ENCODE assay signal across 13 cellular contexts in genomic region chr16:3949946-3950342, GRCh38.
DNase-seq lines count a peak whose midpoint lies in the region; ATAC-seq and TF ChIP-seq lines count a peak whose summit lies in the region.
"Had no signal": no experiment of that assay in that cellular context is flagged by ENCODE, and none has a peak within 500 bp of the region (broad histone marks: within the 10 kb centered on the region; RNA-seq: fewer than 3 reads in every experiment).

No MANE protein-coding gene starts in this region.

- intact Hi-C loops in colonic mucosa (cut with DNase I) (no loop called here), upper lobe of right lung (cut with DNase I) (no loop called here)

- H3K9ac ChIP-seq in colonic mucosa (ENCODE audit: low read depth in 2 of 2, low read length in 2 of 2), result peak overlapping the region in 1 of 2 donors; percentile 4
- no peak overlapping the region for H3K9ac ChIP-seq in neuronal stem cell (ENCODE audit: low read depth, low read length, poor library complexity)

- H3K4me3 ChIP-seq in colonic mucosa, result no peak overlapping the region
- H3K4me3 ChIP-seq in neuronal stem cell (ENCODE audit: low read length in 2 of 2), result no peak overlapping the region
- peak overlapping the region; percentile 38 for H3K4me3 ChIP-seq in upper lobe of right lung

- no peak overlapping the region for H3K4ac ChIP-seq in neuronal stem cell (ENCODE audit: low read length)

- DNase-seq in activated naive CD4-positive, alpha-beta T cell treated with anti-CD3 and anti-CD28 coated beads, Interleukin-2, amount 50 U/mL, for 72 hours (ENCODE audit: low spot score in 2 of 2), result no peak
- no peak for DNase-seq in activated naive CD4-positive, alpha-beta T cell treated with anti-CD3 and anti-CD28 coated beads, Interleukin-2, amount 50 U/mL, for 16 hours
- DNase-seq in colonic mucosa (no peak), neuronal stem cell (ENCODE audit: low spot score) (no peak), upper lobe of right lung (peak; percentile 62), kidney glomerular epithelial cell (lab: John Stamatoyannopoulos, UW) (no peak), GF-D8 (lab: John Stamatoyannopoulos, UW) (no peak), OCI-M2 (lab: John Stamatoyannopoulos, UW; ENCODE audit: unreplicated experiment) (no peak)
- DNase-seq: 8988T; activated CD4-positive, alpha-beta T cell treated with anti-CD3 and anti-CD28 coated beads, Interleukin-2, amount 10 ng/mL, durations not matched to agents 24 days and 14 days; MM.1S; NCI-H510A treated with DMSO at 0.1 percent for 48 hours; stimulated activated CD4-positive, alpha-beta T cell treated with anti-CD3 and anti-CD28 coated beads, Interleukin-12 subunit alpha, Interleukin-12 subunit beta, amount 100 ng/mL, for 4 hours had no signal

- no peak overlapping the region for H3K18ac ChIP-seq in neuronal stem cell (ENCODE audit: low read length)

- H3K9me3 ChIP-seq in colonic mucosa (no peaks in the 10 kb centered on the region), neuronal stem cell (replicated peaks in 1 of 2; ENCODE audit: control insufficient read depth in 2 of 2, insufficient read depth in 1 of 2, low read depth in 1 of 2, low read length in 2 of 2) (no peaks in the 10 kb centered on the region), upper lobe of right lung (no peaks in the 10 kb centered on the region)

- H3K27me3 ChIP-seq in colonic mucosa (no peaks in the 10 kb centered on the region), neuronal stem cell (ENCODE audit: control insufficient read depth in 3 of 3, insufficient read depth in 3 of 3, low read depth in 1 of 3, low read length in 3 of 3) (peaks cover 0 to 3% (median 0%) of the 10 kb centered on the region in 3 experiments), upper lobe of right lung (no peaks in the 10 kb centered on the region)

- no peak overlapping the region for H2BK5ac ChIP-seq in neuronal stem cell (ENCODE audit: low read length)

- no peak overlapping the region for H2BK15ac ChIP-seq in neuronal stem cell (ENCODE audit: low read length)

- no peak overlapping the region for H2BK120ac ChIP-seq in neuronal stem cell (ENCODE audit: low read depth, low read length)

- H3K36me3 ChIP-seq in colonic mucosa (no peaks in the 10 kb centered on the region), neuronal stem cell (replicated peaks in 1 of 2; ENCODE audit: control insufficient read depth in 2 of 2, insufficient read depth in 2 of 2, low read length in 2 of 2) (no peaks in the 10 kb centered on the region), upper lobe of right lung (no peaks in the 10 kb centered on the region)

- no peak overlapping the region for H3K23ac ChIP-seq in neuronal stem cell (ENCODE audit: low read depth, low read length, poor library complexity)

- H2AK5ac ChIP-seq in neuronal stem cell (ENCODE audit: low read depth, low read length), result no peak overlapping the region

- H3K27ac Mint-ChIP-seq in activated naive CD4-positive, alpha-beta T cell treated with anti-CD3 and anti-CD28 coated beads, Interleukin-2, amount 50 U/mL, for 72 hours, result peak overlapping the region; percentile 36 to 55
- H3K27ac Mint-ChIP-seq: activated CD4-positive, alpha-beta T cell treated with anti-CD3 and anti-CD28 coated beads, Interleukin-2, amount 10 ng/mL, durations not matched to agents 24 days and 14 days had no signal

- no peak overlapping the region for H3K4me2 ChIP-seq in neuronal stem cell (ENCODE audit: insufficient read depth, low read length, poor library complexity, severe bottlenecking)

- H3K9me3 Mint-ChIP-seq in activated naive CD4-positive, alpha-beta T cell treated with anti-CD3 and anti-CD28 coated beads, Interleukin-2, amount 50 U/mL, for 72 hours, result no peaks in the 10 kb centered on the region
- H3K9me3 Mint-ChIP-seq: activated CD4-positive, alpha-beta T cell treated with anti-CD3 and anti-CD28 coated beads, Interleukin-2, amount 10 ng/mL, durations not matched to agents 24 days and 14 days had no signal

- no peaks in the 10 kb centered on the region for H3K79me1 ChIP-seq in neuronal stem cell (ENCODE audit: low read depth, low read length)

- peak overlapping the region; percentile 49 for H2AFZ ChIP-seq in neuronal stem cell (ENCODE audit: low read length)

- TF ChIP-seq CTCF in colonic mucosa (IDR thresholded peaks at IDR 0.05), result no peak
- TF ChIP-seq CTCF in upper lobe of right lung (IDR thresholded peaks at IDR 0.05), result no peak

- H3K14ac ChIP-seq in neuronal stem cell (ENCODE audit: low read length), result no peak overlapping the region

- H3K36me3 Mint-ChIP-seq in activated naive CD4-positive, alpha-beta T cell treated with anti-CD3 and anti-CD28 coated beads, Interleukin-2, amount 50 U/mL, for 72 hours, result no peaks in the 10 kb centered on the region

- H4K91ac ChIP-seq in neuronal stem cell (ENCODE audit: low read depth, low read length, poor library complexity), result no peak overlapping the region

- H4K8ac ChIP-seq in neuronal stem cell (ENCODE audit: low read depth, low read length), result peak overlapping the region; percentile 77

- H3K4me1 ChIP-seq in colonic mucosa (no peaks in the 10 kb centered on the region), neuronal stem cell (ENCODE audit: control insufficient read depth in 2 of 2, insufficient read depth in 1 of 2, low read depth in 1 of 2, low read length in 2 of 2) (peaks cover 7 to 9% of the 10 kb centered on the region in 2 donors), upper lobe of right lung (peaks cover 27% of the 10 kb centered on the region)

- H3K27ac ChIP-seq in colonic mucosa (peak overlapping the region; percentile 44), neuronal stem cell (replicated peaks; ENCODE audit: low read length) (no peak overlapping the region), upper lobe of right lung (peak overlapping the region; percentile 85)

- H2BK12ac ChIP-seq in neuronal stem cell (ENCODE audit: low read length), result no peak overlapping the region

- WGBS in neuronal stem cell (ENCODE audit: extremely low coverage in 2 of 2, insufficient read length in 2 of 2, insufficient replicate concordance in 1 of 2), 2 donors, result no CpG with 5 or more reads among the region's 9 CpGs

- ATAC-seq in activated naive CD4-positive, alpha-beta T cell treated with anti-CD3 and anti-CD28 coated beads, Interleukin-2, amount 50 U/mL, for 72 hours, result no peak
- ATAC-seq in upper lobe of right lung, result peak; percentile 2
